In the genomic region with DNA sequence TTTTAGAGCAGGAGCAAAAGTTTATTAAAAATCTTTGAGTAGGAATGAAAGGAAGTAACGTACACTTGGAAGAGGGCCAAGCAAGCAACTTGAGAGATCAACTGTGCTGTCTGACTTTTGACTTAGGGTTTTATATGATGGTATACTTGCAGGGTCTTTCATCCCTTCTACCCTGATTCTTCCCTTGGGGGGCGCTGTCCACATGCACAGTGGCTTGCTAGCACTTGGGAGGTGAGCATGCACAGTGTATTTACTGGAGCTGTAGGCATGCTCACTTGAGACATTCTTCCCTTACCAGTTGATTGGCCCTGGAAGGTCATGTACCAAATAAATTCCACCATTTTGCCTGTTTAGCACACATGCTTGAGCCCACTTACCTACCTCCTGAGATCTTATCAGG, we compare ENCODE assay signal across 1 cellular context.
TF ChIP-seq lines count a peak whose summit lies in the region.

No MANE protein-coding gene starts in this region.

TF ChIP-seq in GM23338, 12 proteins besides CTCF, POLR2A, EP300 and RAD21 (continued from another document):
- TF ChIP-seq, protein P1, sequence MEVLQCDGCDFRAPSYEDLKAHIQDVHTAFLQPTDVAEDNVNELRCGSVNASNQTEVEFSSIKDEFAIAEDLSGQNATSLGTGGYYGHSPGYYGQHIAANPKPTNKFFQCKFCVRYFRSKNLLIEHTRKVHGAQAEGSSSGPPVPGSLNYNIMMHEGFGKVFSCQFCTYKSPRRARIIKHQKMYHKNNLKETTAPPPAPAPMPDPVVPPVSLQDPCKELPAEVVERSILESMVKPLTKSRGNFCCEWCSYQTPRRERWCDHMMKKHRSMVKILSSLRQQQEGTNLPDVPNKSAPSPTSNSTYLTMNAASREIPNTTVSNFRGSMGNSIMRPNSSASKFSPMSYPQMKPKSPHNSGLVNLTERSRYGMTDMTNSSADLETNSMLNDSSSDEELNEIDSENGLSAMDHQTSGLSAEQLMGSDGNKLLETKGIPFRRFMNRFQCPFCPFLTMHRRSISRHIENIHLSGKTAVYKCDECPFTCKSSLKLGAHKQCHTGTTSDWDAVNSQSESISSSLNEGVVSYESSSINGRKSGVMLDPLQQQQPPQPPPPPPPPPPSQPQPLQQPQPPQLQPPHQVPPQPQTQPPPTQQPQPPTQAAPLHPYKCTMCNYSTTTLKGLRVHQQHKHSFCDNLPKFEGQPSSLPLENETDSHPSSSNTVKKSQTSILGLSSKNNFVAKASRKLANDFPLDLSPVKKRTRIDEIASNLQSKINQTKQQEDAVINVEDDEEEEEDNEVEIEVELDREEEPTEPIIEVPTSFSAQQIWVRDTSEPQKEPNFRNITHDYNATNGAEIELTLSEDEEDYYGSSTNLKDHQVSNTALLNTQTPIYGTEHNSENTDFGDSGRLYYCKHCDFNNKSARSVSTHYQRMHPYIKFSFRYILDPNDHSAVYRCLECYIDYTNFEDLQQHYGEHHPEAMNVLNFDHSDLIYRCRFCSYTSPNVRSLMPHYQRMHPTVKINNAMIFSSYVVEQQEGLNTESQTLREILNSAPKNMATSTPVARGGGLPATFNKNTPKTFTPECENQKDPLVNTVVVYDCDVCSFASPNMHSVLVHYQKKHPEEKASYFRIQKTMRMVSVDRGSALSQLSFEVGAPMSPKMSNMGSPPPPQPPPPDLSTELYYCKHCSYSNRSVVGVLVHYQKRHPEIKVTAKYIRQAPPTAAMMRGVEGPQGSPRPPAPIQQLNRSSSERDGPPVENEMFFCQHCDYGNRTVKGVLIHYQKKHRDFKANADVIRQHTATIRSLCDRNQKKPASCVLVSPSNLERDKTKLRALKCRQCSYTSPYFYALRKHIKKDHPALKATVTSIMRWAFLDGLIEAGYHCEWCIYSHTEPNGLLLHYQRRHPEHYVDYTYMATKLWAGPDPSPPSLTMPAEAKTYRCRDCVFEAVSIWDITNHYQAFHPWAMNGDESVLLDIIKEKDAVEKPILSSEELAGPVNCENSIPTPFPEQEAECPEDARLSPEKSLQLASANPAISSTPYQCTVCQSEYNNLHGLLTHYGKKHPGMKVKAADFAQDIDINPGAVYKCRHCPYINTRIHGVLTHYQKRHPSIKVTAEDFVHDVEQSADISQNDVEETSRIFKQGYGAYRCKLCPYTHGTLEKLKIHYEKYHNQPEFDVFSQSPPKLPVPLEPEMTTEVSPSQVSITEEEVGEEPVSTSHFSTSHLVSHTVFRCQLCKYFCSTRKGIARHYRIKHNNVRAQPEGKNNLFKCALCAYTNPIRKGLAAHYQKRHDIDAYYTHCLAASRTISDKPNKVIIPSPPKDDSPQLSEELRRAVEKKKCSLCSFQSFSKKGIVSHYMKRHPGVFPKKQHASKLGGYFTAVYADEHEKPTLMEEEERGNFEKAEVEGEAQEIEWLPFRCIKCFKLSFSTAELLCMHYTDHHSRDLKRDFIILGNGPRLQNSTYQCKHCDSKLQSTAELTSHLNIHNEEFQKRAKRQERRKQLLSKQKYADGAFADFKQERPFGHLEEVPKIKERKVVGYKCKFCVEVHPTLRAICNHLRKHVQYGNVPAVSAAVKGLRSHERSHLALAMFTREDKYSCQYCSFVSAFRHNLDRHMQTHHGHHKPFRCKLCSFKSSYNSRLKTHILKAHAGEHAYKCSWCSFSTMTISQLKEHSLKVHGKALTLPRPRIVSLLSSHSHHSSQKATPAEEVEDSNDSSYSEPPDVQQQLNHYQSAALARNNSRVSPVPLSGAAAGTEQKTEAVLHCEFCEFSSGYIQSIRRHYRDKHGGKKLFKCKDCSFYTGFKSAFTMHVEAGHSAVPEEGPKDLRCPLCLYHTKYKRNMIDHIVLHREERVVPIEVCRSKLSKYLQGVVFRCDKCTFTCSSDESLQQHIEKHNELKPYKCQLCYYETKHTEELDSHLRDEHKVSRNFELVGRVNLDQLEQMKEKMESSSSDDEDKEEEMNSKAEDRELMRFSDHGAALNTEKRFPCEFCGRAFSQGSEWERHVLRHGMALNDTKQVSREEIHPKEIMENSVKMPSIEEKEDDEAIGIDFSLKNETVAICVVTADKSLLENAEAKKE (CRISPR knock-in tag; IDR thresholded peaks at IDR 0.05) = no peak
- TF ChIP-seq STAT1 (IDR thresholded peaks at IDR 0.05; ENCODE audit: unreplicated experiment) (no peak), JUNB (IDR thresholded peaks at IDR 0.05; ENCODE audit: unreplicated experiment) (no peak), EZH2phosphoT487 (IDR thresholded peaks at IDR 0.05; ENCODE audit: unreplicated experiment) (no peak), POLR2AphosphoS5 (IDR thresholded peaks at IDR 0.05; ENCODE audit: low read depth) (no peak)
